In the genomic region with DNA sequence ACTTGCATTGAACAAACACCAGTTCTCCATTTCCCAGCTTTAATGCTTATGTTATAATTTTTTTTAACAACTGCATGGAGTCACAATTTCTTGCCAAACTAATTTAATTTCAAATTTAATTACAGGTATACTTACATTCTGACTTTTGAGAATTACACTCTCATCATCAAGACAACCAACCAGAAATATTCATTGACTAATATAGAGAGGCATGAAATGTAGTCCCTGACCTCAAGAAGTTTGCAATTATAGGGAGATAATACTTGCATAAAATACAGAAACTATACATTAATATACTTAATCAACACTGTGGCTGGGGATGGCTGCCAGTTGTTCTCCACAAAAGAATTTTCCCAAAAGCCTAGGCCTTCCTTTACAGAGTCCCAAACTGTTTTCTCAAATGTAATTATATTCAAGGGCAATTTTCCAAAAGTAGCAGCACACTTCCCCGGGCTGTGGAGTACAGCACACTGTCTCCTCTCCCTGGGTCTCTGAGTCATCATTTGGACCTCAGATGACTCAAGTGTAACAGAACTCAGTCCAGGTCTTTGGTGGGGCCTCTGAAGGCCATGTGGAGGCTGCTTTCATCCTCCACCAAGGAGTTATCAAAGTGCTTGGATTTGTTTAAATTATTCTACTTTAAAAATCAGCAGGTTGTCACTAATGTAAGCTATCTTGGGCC, we compare ENCODE assay signal across 11 cellular contexts.
DNase-seq lines count a peak whose midpoint lies in the region; ATAC-seq, FAIRE-seq and TF ChIP-seq lines count a peak whose summit lies in the region.
"Had no signal": no experiment of that assay in that cellular context is flagged by ENCODE, and none has a peak within 500 bp of the region (broad histone marks: within the 10 kb centered on the region; RNA-seq: fewer than 3 reads in every experiment).

No MANE protein-coding gene starts in this region.

- POLR2A ChIA-PET in RWPE1 (lab: Yijun Ruan, JAX; ENCODE audit: low non-redundant PET): no interaction called here

- ATAC-seq in pancreas: peak; percentile 40 to 93 (median 84)
- no peak for ATAC-seq in HG02938 (IDR thresholded peaks at IDR 0.05; ENCODE audit: unreplicated experiment)

- no peaks in the 10 kb centered on the region for H3K36me3 ChIP-seq in pancreas
- H3K36me3 ChIP-seq: SJSA1 had no signal

- CTCF ChIA-PET in RWPE1 (lab: Yijun Ruan, JAX): no interaction called here

- intact Hi-C loops in pancreas (cut with DNase I): no loop called here

- H3K27ac ChIP-seq in RWPE1 (no peak overlapping the region), pancreas (no peak overlapping the region)
- H3K27ac ChIP-seq: SJSA1 had no signal

- TF ChIP-seq CTCF in RWPE1 (conservative IDR thresholded peaks at IDR 0.05; ENCODE audit: low read depth) (no peak), fibroblast of villous mesenchyme (IDR thresholded peaks at IDR 0.05; ENCODE audit: insufficient read depth, low read depth, low read length) (no peak), pancreas (IDR thresholded peaks at IDR 0.05) (no peak)

- DNase-seq in Daoy (ENCODE audit: low read depth) (peak; percentile 78), RWPE1 (ENCODE audit: low spot score) (peak; percentile 28), fibroblast of villous mesenchyme (ENCODE audit: low read depth) (peak; percentile 70), pancreas (peak in 1 of 6 donors; percentile 26), HPDE6-E6E7 (ENCODE audit: extremely low spot score) (no peak), NCI-H345 treated with DMSO at 0.1 percent for 48 hours (lab: John Stamatoyannopoulos, UW; ENCODE audit: unreplicated experiment) (no peak), NCI-H146 (lab: John Stamatoyannopoulos, UW) (no peak)
- DNase-seq: activated T-cell treated with anti-CD3 and anti-CD28 coated beads, Interleukin-2, amount 50 U/mL, for 24 hours; NCI-H1105 had no signal

- no peaks in the 10 kb centered on the region for H3K27me3 ChIP-seq in pancreas
- H3K27me3 ChIP-seq: SJSA1 had no signal

- H3K4me3 ChIP-seq in fibroblast of villous mesenchyme (ENCODE audit: low read depth, low read length): no peak overlapping the region
- H3K4me3 ChIP-seq in pancreas: no peak overlapping the region
- H3K4me3 ChIP-seq: SJSA1 had no signal

- 19 to 30% methylated on average over 1 of the region's 1 CpG for WGBS in pancreas, 2 donors

- no peaks in the 10 kb centered on the region for H3K9me3 ChIP-seq in pancreas
- H3K9me3 ChIP-seq: SJSA1 had no signal

- peaks cover 0 to 6% (median 4%) of the 10 kb centered on the region in 3 donors for H3K4me1 ChIP-seq in pancreas
- H3K4me1 ChIP-seq: SJSA1 had no signal

- FAIRE-seq in pancreas (lab: Jason Lieb, UNC): no peak

Comparison
In these comparisons a context has a peak if more than half of its experiments do, and no peak if none do; other contexts are left out.
1. DNase-seq: peak in Daoy (single experiment), RWPE1 (single experiment) and fibroblast of villous mesenchyme (single experiment); none in HPDE6-E6E7 (single experiment), NCI-H345 treated with DMSO at 0.1 percent for 48 hours (single experiment) and NCI-H146 (single experiment).